ENCODE assay signal across 8 cellular contexts in genomic region chr18:37499913-37500312, GRCh38.
"Had no signal": no experiment of that assay in that cellular context is flagged by ENCODE, and none has a peak within 500 bp of the region (broad histone marks: within the 10 kb centered on the region; RNA-seq: fewer than 3 reads in every experiment).

No MANE protein-coding gene starts in this region.

- H3K36me3 ChIP-seq: HAP-1 had no signal

- DNase-seq: H7, HFFc6, KBM-7 had no signal

- H3K4me3 Mint-ChIP-seq: GM23338, HFFc6, IgD-negative memory B cell had no signal

- H3K9me3 ChIP-seq: HAP-1 had no signal

- H3K27ac ChIP-seq: HL-60 had no signal

- H3K4me3 ChIP-seq: GM23338, HAP-1 had no signal

- H3K36me3 Mint-ChIP-seq: IgD-negative memory B cell had no signal

- ATAC-seq: HCT116 had no signal

- H3K9me3 Mint-ChIP-seq: GM23338, HFFc6 had no signal

- H3K4me2 ChIP-seq: GM23338 had no signal

- H3K4me1 ChIP-seq: HAP-1 had no signal

- H2AFZ ChIP-seq: GM23338 had no signal

- H3K27ac Mint-ChIP-seq: GM23338, HFFc6, IgD-negative memory B cell had no signal
